ENCODE assay signal across 10 cellular contexts in the genomic region with DNA sequence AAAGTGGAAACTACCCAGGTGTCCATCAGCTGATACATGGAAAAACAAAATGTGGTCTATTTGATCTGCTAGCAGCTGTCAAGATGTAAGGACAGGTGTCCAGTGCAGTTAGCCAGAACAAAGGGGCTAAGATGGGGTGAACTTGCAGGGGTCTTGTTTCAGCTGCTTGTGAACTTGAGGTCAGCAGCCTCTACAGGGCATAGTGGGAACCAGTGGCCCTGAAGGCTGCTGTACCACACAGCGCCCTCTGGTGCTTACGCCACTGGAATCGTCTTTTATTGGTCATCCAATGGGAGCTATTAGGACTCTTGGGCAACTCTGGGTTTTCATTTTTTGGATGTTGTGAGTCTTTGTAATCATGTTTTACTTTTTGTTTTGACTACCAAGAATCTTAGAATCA.
DNase-seq lines count a peak whose midpoint lies in the region; ATAC-seq, FAIRE-seq and TF ChIP-seq lines count a peak whose summit lies in the region.
"Had no signal": no experiment of that assay in that cellular context is flagged by ENCODE, and none has a peak within 500 bp of the region (broad histone marks: within the 10 kb centered on the region; RNA-seq: fewer than 3 reads in every experiment).

No MANE protein-coding gene starts in this region.

- ATAC-seq in mucosa of descending colon (peak; percentile 64), GM18861 (IDR thresholded peaks at IDR 0.05; ENCODE audit: unreplicated experiment) (no peak)

- no peaks in the 10 kb centered on the region for H3K9me3 ChIP-seq in mucosa of descending colon
- H3K9me3 ChIP-seq: neutrophil had no signal

- no peak overlapping the region for H3K4me3 ChIP-seq in mucosa of descending colon

- DNase-seq in NCI-H2196 (lab: John Stamatoyannopoulos, UW; ENCODE audit: unreplicated experiment) (peak; percentile 2), NCI-H2196 treated with DMSO at 0.1 percent for 48 hours (lab: John Stamatoyannopoulos, UW; ENCODE audit: unreplicated experiment) (no peak), NCI-H82 treated with DMSO at 0.1 percent for 48 hours (lab: John Stamatoyannopoulos, UW; ENCODE audit: unreplicated experiment) (peak; percentile 42), cerebellar cortex (ENCODE audit: low spot score) (peak; percentile 33), mucosa of descending colon (peak in 2 of 3 donors; percentile 51 to 70), HTR-8/SVneo (ENCODE audit: insufficient read length, low spot score) (no peak), cerebellar nuclear complex (lab: John Stamatoyannopoulos, UW) (no peak)

- FAIRE-seq in HTR-8/SVneo (lab: Jason Lieb, UNC): no peak
- FAIRE-seq: TTC549 had no signal

- no peaks in the 10 kb centered on the region for H3K4me1 ChIP-seq in mucosa of descending colon (ENCODE audit: low read depth)

- intact Hi-C loops in mucosa of descending colon (cut with DNase I, micrococcal nuclease): no loop called here

- no peak for TF ChIP-seq CTCF in mucosa of descending colon (IDR thresholded peaks at IDR 0.05)

- H3K36me3 ChIP-seq in mucosa of descending colon (ENCODE audit: low read depth): no peaks in the 10 kb centered on the region
- H3K36me3 ChIP-seq: neutrophil had no signal

Comparison
In these comparisons a context has a peak if more than half of its experiments do, and no peak if none do; other contexts are left out.
1. DNase-seq: peak in NCI-H2196 (single experiment), NCI-H82 treated with DMSO at 0.1 percent for 48 hours (single experiment), cerebellar cortex (single experiment) and mucosa of descending colon (2 of 3); none in NCI-H2196 treated with DMSO at 0.1 percent for 48 hours (single experiment), HTR-8/SVneo (single experiment) and cerebellar nuclear complex (0 of 2).